18 cellular contexts compared by ENCODE assay signal in the genomic region with DNA sequence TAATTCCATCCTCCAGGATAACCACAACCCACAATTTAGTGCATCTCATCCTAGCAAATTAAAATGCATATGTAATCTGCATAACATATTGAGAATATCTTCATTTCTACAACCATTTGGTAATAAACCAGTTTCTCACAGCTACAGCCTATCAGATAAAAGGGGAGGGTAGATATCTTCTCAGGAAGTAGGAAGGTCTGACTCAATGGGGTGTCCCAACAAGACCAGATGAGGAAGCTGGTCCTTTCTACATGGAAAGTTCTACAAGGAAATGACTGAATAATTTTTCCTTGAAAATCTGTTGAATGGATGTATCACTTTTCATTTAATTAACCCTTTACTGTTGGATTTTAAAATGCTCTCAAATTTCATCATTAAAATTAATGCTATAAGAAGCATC.
A peak's percentile ranks its signal among the peaks of the same experiment; 100 is the strongest.
DNase-seq lines count a peak whose midpoint lies in the region; ATAC-seq and TF ChIP-seq lines count a peak whose summit lies in the region.
"Had no signal": no experiment of that assay in that cellular context is flagged by ENCODE, and none has a peak within 500 bp of the region (broad histone marks: within the 10 kb centered on the region; RNA-seq: fewer than 3 reads in every experiment).

No MANE protein-coding gene starts in this region.

- no peak for TF ChIP-seq CTCF in fibroblast of mammary gland (conservative IDR thresholded peaks at IDR 0.05; ENCODE audit: control insufficient read depth, insufficient read depth, low read depth, low read length)

- no peaks in the 10 kb centered on the region for H3K27me3 Mint-ChIP-seq in stimulated activated naive CD8-positive, alpha-beta T cell treated with anti-CD3 and anti-CD28 coated beads, Interleukin-15, amount 100 ng/mL, for 72 hours
- H3K27me3 Mint-ChIP-seq: CD4-positive, alpha-beta T cell had no signal

- H3K4me3 ChIP-seq in fibroblast of mammary gland (ENCODE audit: control insufficient read depth, low read depth, low read length), result no peak overlapping the region

- no peak overlapping the region for H3K27ac Mint-ChIP-seq in stimulated activated naive CD8-positive, alpha-beta T cell treated with anti-CD3 and anti-CD28 coated beads, Interleukin-15, amount 100 ng/mL, for 72 hours
- H3K27ac Mint-ChIP-seq: CD4-positive, alpha-beta T cell had no signal

- no peak for DNase-seq in stimulated activated naive CD8-positive, alpha-beta T cell treated with anti-CD3 and anti-CD28 coated beads, Interleukin-15, Interleukin-2, amounts not matched to agents 100 U/mL and 50 U/mL, for 24 hours
- DNase-seq in stimulated activated naive CD8-positive, alpha-beta T cell treated with anti-CD3 and anti-CD28 coated beads, Interleukin-15, amount 100 ng/mL, for 72 hours, result no peak
- peak; percentile 40 for DNase-seq in NCI-H69 (lab: John Stamatoyannopoulos, UW)
- DNase-seq in fibroblast of mammary gland (ENCODE audit: low read depth), result peak; percentile 23
- no peak for DNase-seq in GDM1 (lab: John Stamatoyannopoulos, UW)
- no peak for DNase-seq in NCI-H1048 (lab: John Stamatoyannopoulos, UW)
- DNase-seq: CD4-positive, alpha-beta T cell; DND-41; IMR-90; NCI-H1092 treated with DMSO at 0.1 percent for 48 hours; NCI-H187; NCI-H446; NCI-H748 treated with DMSO at 0.1 percent for 48 hours; Right ventricle myocardium superior; SK-N-SH had no signal

- peaks cover 18% of the 10 kb centered on the region for H3K4me1 Mint-ChIP-seq in stimulated activated naive CD8-positive, alpha-beta T cell treated with anti-CD3 and anti-CD28 coated beads, Interleukin-15, amount 100 ng/mL, for 72 hours

- no peaks in the 10 kb centered on the region for H3K9me3 Mint-ChIP-seq in stimulated activated naive CD8-positive, alpha-beta T cell treated with anti-CD3 and anti-CD28 coated beads, Interleukin-15, amount 100 ng/mL, for 72 hours
- H3K9me3 Mint-ChIP-seq: CD4-positive, alpha-beta T cell had no signal

- peak; percentile 37 for ATAC-seq in stimulated activated naive CD8-positive, alpha-beta T cell treated with anti-CD3 and anti-CD28 coated beads, Interleukin-15, Interleukin-2, amounts not matched to agents 100 U/mL and 50 U/mL, for 24 hours
- ATAC-seq in stimulated activated naive CD8-positive, alpha-beta T cell treated with anti-CD3 and anti-CD28 coated beads, Interleukin-15, amount 100 ng/mL, for 72 hours, result no peak
- no peak for ATAC-seq in HG02973 (IDR thresholded peaks at IDR 0.05; ENCODE audit: unreplicated experiment)
- ATAC-seq in HG03460 (IDR thresholded peaks at IDR 0.05; ENCODE audit: unreplicated experiment), result no peak
- ATAC-seq: Panc1 had no signal

- no peak overlapping the region for H3K4me3 Mint-ChIP-seq in stimulated activated naive CD8-positive, alpha-beta T cell treated with anti-CD3 and anti-CD28 coated beads, Interleukin-15, amount 100 ng/mL, for 72 hours
- H3K4me3 Mint-ChIP-seq: CD4-positive, alpha-beta T cell had no signal

Comparison
In these comparisons a context has a peak if more than half of its experiments do, and no peak if none do; other contexts are left out.
1. DNase-seq: peak in NCI-H69 (single experiment) and fibroblast of mammary gland (single experiment); none in stimulated activated naive CD8-positive, alpha-beta T cell treated with anti-CD3 and anti-CD28 coated beads, Interleukin-15, Interleukin-2, amounts not matched to agents 100 U/mL and 50 U/mL, for 24 hours (single experiment), stimulated activated naive CD8-positive, alpha-beta T cell treated with anti-CD3 and anti-CD28 coated beads, Interleukin-15, amount 100 ng/mL, for 72 hours (0 of 2), GDM1 (single experiment) and NCI-H1048 (single experiment).